In the genomic region with DNA sequence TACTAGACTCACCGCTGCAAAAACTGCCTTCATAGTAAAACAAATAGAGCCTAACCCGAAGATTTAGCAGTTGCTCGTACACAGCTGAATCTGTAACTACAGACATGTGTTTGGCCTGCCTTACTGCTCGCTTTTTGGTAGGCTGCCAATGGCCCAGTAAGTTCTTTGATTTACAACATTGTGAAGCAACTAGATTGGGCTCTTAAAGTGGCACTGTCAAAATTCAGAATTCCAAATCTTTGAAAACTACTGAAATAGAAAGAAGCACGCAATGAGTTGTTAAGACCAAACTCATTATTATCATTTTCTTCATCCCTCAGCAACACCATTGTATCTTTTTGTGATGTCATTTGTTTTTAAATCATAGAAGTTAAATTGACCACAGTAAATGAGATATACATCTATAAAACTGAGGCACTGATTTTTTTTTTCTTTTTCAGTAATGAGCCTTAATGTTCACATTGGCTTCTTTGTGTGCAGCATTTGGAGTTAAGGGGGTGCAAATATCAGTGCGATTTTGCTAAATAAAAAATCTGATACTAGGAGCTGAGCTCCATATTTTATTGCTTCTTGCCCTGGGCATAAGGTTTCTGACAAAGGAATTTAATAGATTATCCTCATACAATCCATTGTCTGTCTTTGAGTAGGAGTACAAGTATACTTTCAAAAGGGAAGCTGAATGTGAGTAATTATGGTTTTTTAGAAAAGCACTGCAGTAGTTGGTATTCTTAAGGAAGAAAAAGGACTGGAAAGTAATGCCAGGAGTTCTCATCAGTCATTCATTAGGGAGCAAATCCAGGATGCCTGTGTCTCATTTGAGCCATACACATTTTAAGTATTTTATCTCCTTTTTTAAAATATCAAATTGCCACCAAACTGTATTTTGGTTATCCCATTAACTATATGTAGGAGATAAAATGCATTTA, we compare ENCODE assay signal across 10 cellular contexts.
DNase-seq lines count a peak whose midpoint lies in the region; ATAC-seq and TF ChIP-seq lines count a peak whose summit lies in the region.
"Had no signal": no experiment of that assay in that cellular context is flagged by ENCODE, and none has a peak within 500 bp of the region (broad histone marks: within the 10 kb centered on the region; RNA-seq: fewer than 3 reads in every experiment).

No MANE protein-coding gene starts in this region.

- POLR2A ChIA-PET in MCF 10A (lab: Yijun Ruan, JAX) = interaction anchor here (0.6 to 3.0 kb wide), 18 partner anchors 12 to 1848 kb away, joined by 3 to 29 read pairs (median 5); a partner anchor contains a TSS

- BruUV-seq in MCF 10A (replicated peaks; lab: Mats Ljungman, UMichigan) = no TSS peak

- H3K9me3 Mint-ChIP-seq in MCF 10A (ENCODE audit: unreplicated experiment) (no peaks in the 10 kb centered on the region), glutamatergic neuron (ENCODE audit: unreplicated experiment) (peaks cover 2% of the 10 kb centered on the region)
- H3K9me3 Mint-ChIP-seq in stimulated activated naive CD8-positive, alpha-beta T cell treated with anti-CD3 and anti-CD28 coated beads, Interleukin-15, amount 100 ng/mL, for 72 hours = no peaks in the 10 kb centered on the region

- peak; percentile 19 for DNase-seq in DMS79 treated with DMSO at 0.1 percent for 48 hours (lab: John Stamatoyannopoulos, UW)
- DNase-seq in DMS79 (lab: John Stamatoyannopoulos, UW) = no peak
- peak; percentile 86 for DNase-seq in MCF 10A (ENCODE audit: unreplicated experiment)
- DNase-seq in left lung = peak in 1 of 2 donors; percentile 74
- DNase-seq in upper lobe of left lung = peak in 1 of 2 donors; percentile 78
- DNase-seq in glutamatergic neuron = no peak
- DNase-seq in activated T-cell treated with anti-CD3 and anti-CD28 coated beads, Interleukin-2, amount 50 U/mL, for 1 hour = no peak
- no peak for DNase-seq in stimulated activated naive CD8-positive, alpha-beta T cell treated with anti-CD3 and anti-CD28 coated beads, Interleukin-15, amount 100 ng/mL, for 72 hours
- DNase-seq: 8988T had no signal

- CTCF ChIA-PET in MCF 10A (lab: Yijun Ruan, JAX) = interaction anchor here (0.5 to 2.1 kb wide), 5 partner anchors 15 to 238 kb away, joined by 3 to 7 read pairs (median 3); a partner anchor contains a TSS

- no peak for TF ChIP-seq EP300 in upper lobe of left lung (IDR thresholded peaks at IDR 0.05)

- no peaks in the 10 kb centered on the region for H3K36me3 ChIP-seq in left lung
- H3K36me3 ChIP-seq in upper lobe of left lung = peaks cover 0 to 11% (median 0%) of the 10 kb centered on the region in 4 donors

- H3K36me3 Mint-ChIP-seq in MCF 10A (ENCODE audit: insufficient read depth, unreplicated experiment) = peaks cover 46% of the 10 kb centered on the region
- H3K36me3 Mint-ChIP-seq in glutamatergic neuron (ENCODE audit: unreplicated experiment) = no peaks in the 10 kb centered on the region
- H3K36me3 Mint-ChIP-seq: activated naive CD8-positive, alpha-beta T cell had no signal

- H3K27me3 Mint-ChIP-seq in MCF 10A (ENCODE audit: insufficient read depth, unreplicated experiment) (no peaks in the 10 kb centered on the region), glutamatergic neuron (ENCODE audit: unreplicated experiment) (peaks cover 2% of the 10 kb centered on the region)
- no peaks in the 10 kb centered on the region for H3K27me3 Mint-ChIP-seq in stimulated activated naive CD8-positive, alpha-beta T cell treated with anti-CD3 and anti-CD28 coated beads, Interleukin-15, amount 100 ng/mL, for 72 hours

- ATAC-seq in left lung (peak; percentile 74), upper lobe of left lung (ENCODE audit: low FRiP score in 2 of 2) (peak; percentile 65 to 86)
- ATAC-seq in stimulated activated naive CD8-positive, alpha-beta T cell treated with anti-CD3 and anti-CD28 coated beads, Interleukin-15, amount 100 ng/mL, for 72 hours = no peak

- intact Hi-C loops in MCF 10A (cut with micrococcal nuclease) = loop anchor here (10.0 kb wide), 1 partner anchor 171 kb away; no protein-coding TSS in a partner anchor
- intact Hi-C loops in left lung (cut with DNase I) = no loop called here

- H3K4me3 Mint-ChIP-seq in MCF 10A (ENCODE audit: unreplicated experiment) (peak overlapping the region; percentile 41), glutamatergic neuron (ENCODE audit: unreplicated experiment) (no peak overlapping the region)
- no peak overlapping the region for H3K4me3 Mint-ChIP-seq in stimulated activated naive CD8-positive, alpha-beta T cell treated with anti-CD3 and anti-CD28 coated beads, Interleukin-15, amount 100 ng/mL, for 72 hours
- H3K4me3 Mint-ChIP-seq: activated naive CD8-positive, alpha-beta T cell had no signal

- WGBS in upper lobe of left lung, 2 donors = 31 to 35% methylated on average over 6 of the region's 6 CpGs

- peaks cover 0 to 25% of the 10 kb centered on the region in 2 donors for H3K4me1 ChIP-seq in left lung
- peaks cover 24 to 36% (median 35%) of the 10 kb centered on the region in 4 donors for H3K4me1 ChIP-seq in upper lobe of left lung

- peaks cover 23% of the 10 kb centered on the region for H3K4me1 Mint-ChIP-seq in MCF 10A (ENCODE audit: insufficient read depth, unreplicated experiment)
- peaks cover 8% of the 10 kb centered on the region for H3K4me1 Mint-ChIP-seq in glutamatergic neuron (ENCODE audit: low read depth, unreplicated experiment)
- no peaks in the 10 kb centered on the region for H3K4me1 Mint-ChIP-seq in stimulated activated naive CD8-positive, alpha-beta T cell treated with anti-CD3 and anti-CD28 coated beads, Interleukin-15, amount 100 ng/mL, for 72 hours

- TF ChIP-seq CTCF in MCF 10A (IDR thresholded peaks at IDR 0.05; ENCODE audit: unreplicated experiment) (no peak), left lung (IDR thresholded peaks at IDR 0.05) (no peak), upper lobe of left lung (IDR thresholded peaks at IDR 0.05) (no peak), glutamatergic neuron (IDR thresholded peaks at IDR 0.05; ENCODE audit: partially characterized antibody, unreplicated experiment) (no peak)

- H3K27ac Mint-ChIP-seq in MCF 10A (ENCODE audit: low read depth, unreplicated experiment) (peak overlapping the region; percentile 57), glutamatergic neuron (ENCODE audit: unreplicated experiment) (no peak overlapping the region)
- no peak overlapping the region for H3K27ac Mint-ChIP-seq in stimulated activated naive CD8-positive, alpha-beta T cell treated with anti-CD3 and anti-CD28 coated beads, Interleukin-15, amount 100 ng/mL, for 72 hours
- H3K27ac Mint-ChIP-seq: activated naive CD8-positive, alpha-beta T cell had no signal

- H3K9me3 ChIP-seq in left lung (no peaks in the 10 kb centered on the region), upper lobe of left lung (no peaks in the 10 kb centered on the region)

- H3K27me3 ChIP-seq in left lung (no peaks in the 10 kb centered on the region), upper lobe of left lung (no peaks in the 10 kb centered on the region)

- H3K27ac ChIP-seq in left lung = peak overlapping the region; percentile 45 to 79
- peak overlapping the region; percentile 40 to 65 (median 55) for H3K27ac ChIP-seq in upper lobe of left lung

- H3K4me3 ChIP-seq in left lung (no peak overlapping the region), upper lobe of left lung (no peak overlapping the region)

- no peak for TF ChIP-seq POLR2A in upper lobe of left lung (IDR thresholded peaks at IDR 0.05)

Comparison
In these comparisons a context has a peak if more than half of its experiments do, and no peak if none do; other contexts are left out.
1. DNase-seq: peak in DMS79 treated with DMSO at 0.1 percent for 48 hours (single experiment) and MCF 10A (single experiment); none in DMS79 (single experiment), glutamatergic neuron (single experiment), activated T-cell treated with anti-CD3 and anti-CD28 coated beads, Interleukin-2, amount 50 U/mL, for 1 hour (single experiment) and stimulated activated naive CD8-positive, alpha-beta T cell treated with anti-CD3 and anti-CD28 coated beads, Interleukin-15, amount 100 ng/mL, for 72 hours (0 of 2).